Comparison of ENCODE assay signal across 16 cellular contexts in genomic region chr5:53917095-53917494, GRCh38.
A peak's percentile ranks its signal among the peaks of the same experiment; 100 is the strongest.
DNase-seq lines count a peak whose midpoint lies in the region; ATAC-seq and TF ChIP-seq lines count a peak whose summit lies in the region.
"Had no signal": no experiment of that assay in that cellular context is flagged by ENCODE, and none has a peak within 500 bp of the region (broad histone marks: within the 10 kb centered on the region; RNA-seq: fewer than 3 reads in every experiment).

No MANE protein-coding gene starts in this region.

- peak; percentile 33 for DNase-seq in AG08396 (ENCODE audit: low spot score)
- peak; percentile 4 for DNase-seq in HPDE6-E6E7 (ENCODE audit: extremely low spot score)
- DNase-seq in astrocyte of the hippocampus (ENCODE audit: low read depth, low spot score) = peak; percentile 44
- peak; percentile 62 for DNase-seq in iris pigment epithelial cell (ENCODE audit: low read depth)
- DNase-seq in OCI-LY7 (ENCODE audit: low spot score) = no peak
- DNase-seq in ascending aorta (ENCODE audit: low spot score in 2 of 2) = no peak
- DNase-seq in left ventricle myocardium superior = no peak
- DNase-seq: activated CD4-positive, alpha-beta T cell treated with anti-CD3 and anti-CD28 coated beads, Interleukin-2, amount 10 ng/mL, durations not matched to agents 7 days and 5 days; activated gamma-delta T cell treated with Interleukin-2 at 50 U/mL for 16 hours; CD4-positive, alpha-beta T cell; MG63; NCI-H524 had no signal

- H3K27ac ChIP-seq in OCI-LY7 (ENCODE audit: low read depth, low read length, poor library complexity, severe bottlenecking) (no peak overlapping the region), ascending aorta (no peak overlapping the region)
- H3K27ac ChIP-seq: coronary artery, right atrium auricular region, thoracic aorta had no signal

- H3K79me2 ChIP-seq in OCI-LY7 (ENCODE audit: insufficient read depth, low read depth, low read length) = no peaks in the 10 kb centered on the region

- H3K36me3 ChIP-seq in OCI-LY7 (ENCODE audit: insufficient read depth, low read length) (no peaks in the 10 kb centered on the region), ascending aorta (no peaks in the 10 kb centered on the region)
- H3K36me3 ChIP-seq: MG63, right atrium auricular region, thoracic aorta had no signal

- no peak overlapping the region for H3K4me2 ChIP-seq in OCI-LY7 (ENCODE audit: low read length)

- no peak overlapping the region for H3K4me3 ChIP-seq in OCI-LY7 (ENCODE audit: low read depth, low read length, poor library complexity, severe bottlenecking)
- no peak overlapping the region for H3K4me3 ChIP-seq in ascending aorta
- H3K4me3 ChIP-seq: coronary artery, MG63, right atrium auricular region, thoracic aorta had no signal

- H3K9me2 ChIP-seq in OCI-LY7 (ENCODE audit: insufficient read depth, low read length) = no peaks in the 10 kb centered on the region

- TF ChIP-seq CTCF in OCI-LY7 (conservative IDR thresholded peaks at IDR 0.05; ENCODE audit: low read length) = no peak
- no peak for TF ChIP-seq CTCF in ascending aorta (IDR thresholded peaks at IDR 0.05)

- intact Hi-C loops in OCI-LY7 (cut with micrococcal nuclease; ENCODE audit: unreplicated experiment) = no loop called here
- intact Hi-C loops in ascending aorta (cut with DNase I) = no loop called here
- intact Hi-C loops in left ventricle myocardium superior (cut with micrococcal nuclease) = no loop called here

- no peaks in the 10 kb centered on the region for H4K20me1 ChIP-seq in OCI-LY7 (ENCODE audit: insufficient read depth, low read length)

- no peaks in the 10 kb centered on the region for H3K27me3 ChIP-seq in ascending aorta
- H3K27me3 ChIP-seq: MG63, right atrium auricular region had no signal

- POLR2A ChIA-PET in OCI-LY7 (lab: Charles Lee) = no interaction called here

- H3K4me1 ChIP-seq in OCI-LY7 (ENCODE audit: insufficient read depth, low read length, poor library complexity, severe bottlenecking) (no peaks in the 10 kb centered on the region), ascending aorta (no peaks in the 10 kb centered on the region)
- H3K4me1 ChIP-seq: right atrium auricular region had no signal

- no TSS peak for BruUV-seq in OCI-LY7 (replicated peaks; lab: Mats Ljungman, UMichigan)

- H3K9me3 ChIP-seq in OCI-LY7 (ENCODE audit: low read length) (no peaks in the 10 kb centered on the region), ascending aorta (no peaks in the 10 kb centered on the region)
- H3K9me3 ChIP-seq: MG63, right atrium auricular region, thoracic aorta had no signal

- H2AFZ ChIP-seq in OCI-LY7 (ENCODE audit: low read length) = no peak overlapping the region

- no peak for ATAC-seq in HG03565 (IDR thresholded peaks at IDR 0.05; ENCODE audit: unreplicated experiment)
- no peak for ATAC-seq in left ventricle myocardium superior

- CTCF ChIA-PET in OCI-LY7 (lab: Charles Lee; ENCODE audit: unreplicated experiment) = no interaction called here

Comparison
In these comparisons a context has a peak if more than half of its experiments do, and no peak if none do; other contexts are left out.
1. DNase-seq: peak in AG08396 (single experiment), HPDE6-E6E7 (single experiment), astrocyte of the hippocampus (single experiment) and iris pigment epithelial cell (single experiment); none in OCI-LY7 (single experiment), ascending aorta (0 of 2) and left ventricle myocardium superior (single experiment).